Comparison of ENCODE assay signal across 14 cellular contexts in genomic region chr11:84260862-84261261, GRCh38.
"Had no signal": no experiment of that assay in that cellular context is flagged by ENCODE, and none has a peak within 500 bp of the region (broad histone marks: within the 10 kb centered on the region; RNA-seq: fewer than 3 reads in every experiment).

No MANE protein-coding gene starts in this region.

- H3K36me3 Mint-ChIP-seq: activated naive CD8-positive, alpha-beta T cell; naive thymus-derived CD4-positive, alpha-beta T cell; stimulated activated effector memory CD8-positive, alpha-beta T cell treated with anti-CD3 and anti-CD28 coated beads, Interleukin-12 subunit alpha, Interleukin-12 subunit beta, amount 100 ng/mL, for 72 hours had no signal

- ATAC-seq: activated T-cell treated with anti-CD3 and anti-CD28 coated beads, Interleukin-2, amount 50 U/mL, for 4 hours; effector memory CD8-positive, alpha-beta T cell; naive thymus-derived CD4-positive, alpha-beta T cell; stimulated activated effector memory CD8-positive, alpha-beta T cell treated with anti-CD3 and anti-CD28 coated beads, Interleukin-12 subunit alpha, Interleukin-12 subunit beta, amount 100 ng/mL, for 72 hours had no signal

- H3K4me3 Mint-ChIP-seq: activated naive CD8-positive, alpha-beta T cell; activated T-cell treated with anti-CD3 and anti-CD28 coated beads, Interleukin-2, amount 50 U/mL, for 4 hours; effector memory CD8-positive, alpha-beta T cell; naive thymus-derived CD4-positive, alpha-beta T cell; stimulated activated effector memory CD8-positive, alpha-beta T cell treated with anti-CD3 and anti-CD28 coated beads, Interleukin-12 subunit alpha, Interleukin-12 subunit beta, amount 100 ng/mL, for 72 hours had no signal

- H3K27me3 Mint-ChIP-seq: activated naive CD8-positive, alpha-beta T cell; effector memory CD8-positive, alpha-beta T cell; naive thymus-derived CD4-positive, alpha-beta T cell had no signal

- H3K4me1 Mint-ChIP-seq: naive thymus-derived CD4-positive, alpha-beta T cell; stimulated activated effector memory CD8-positive, alpha-beta T cell treated with anti-CD3 and anti-CD28 coated beads, Interleukin-12 subunit alpha, Interleukin-12 subunit beta, amount 100 ng/mL, for 72 hours had no signal

- FAIRE-seq: TTC549 had no signal

- H2AFZ ChIP-seq: parathyroid adenoma had no signal

- H3K27ac ChIP-seq: epithelial cell of prostate, parathyroid adenoma had no signal

- H3K27ac Mint-ChIP-seq: activated naive CD8-positive, alpha-beta T cell; effector memory CD8-positive, alpha-beta T cell; naive thymus-derived CD4-positive, alpha-beta T cell; stimulated activated effector memory CD8-positive, alpha-beta T cell treated with anti-CD3 and anti-CD28 coated beads, Interleukin-12 subunit alpha, Interleukin-12 subunit beta, amount 100 ng/mL, for 72 hours had no signal

- DNase-seq: activated CD4-positive, CD25-positive, alpha-beta regulatory T cell; activated effector memory CD4-positive, alpha-beta T cell treated with anti-CD3 and anti-CD28 coated beads, Interleukin-2, amount 50 U/mL, for 16 hours; activated T-cell treated with anti-CD3 and anti-CD28 coated beads, Interleukin-2, amount 50 U/mL, for 4 hours; effector memory CD8-positive, alpha-beta T cell; mammary epithelial cell; naive thymus-derived CD4-positive, alpha-beta T cell; retina; T-helper 2 cell; trophoblast cell had no signal

- H3K9ac ChIP-seq: parathyroid adenoma had no signal
